ENCODE assay signal across 1 cellular context in the genomic region with DNA sequence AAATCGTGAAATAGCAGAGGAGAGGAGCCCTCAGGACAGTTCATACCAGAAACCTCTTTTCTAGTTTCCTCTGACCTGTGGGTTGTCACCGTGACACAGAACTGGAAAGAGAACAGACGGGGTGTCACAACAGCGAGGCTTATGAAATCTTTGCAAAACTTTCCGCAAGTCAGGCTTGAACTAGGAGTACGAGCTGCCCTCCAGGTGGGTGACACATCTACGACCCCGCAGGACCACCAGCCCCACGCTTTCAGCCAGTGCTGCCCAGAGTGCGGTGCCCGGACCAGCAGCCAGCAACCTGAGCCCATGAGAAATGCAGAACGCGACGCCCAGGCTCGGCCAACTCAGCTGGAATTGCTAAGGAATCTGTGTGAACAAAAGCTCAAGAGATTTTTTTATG.
TF ChIP-seq lines count a peak whose summit lies in the region.

No MANE protein-coding gene starts in this region.

TF ChIP-seq in WTC11, 78 proteins besides CTCF, POLR2A, EP300 and RAD21 (continued from another document):
- TF ChIP-seq, protein P1, sequence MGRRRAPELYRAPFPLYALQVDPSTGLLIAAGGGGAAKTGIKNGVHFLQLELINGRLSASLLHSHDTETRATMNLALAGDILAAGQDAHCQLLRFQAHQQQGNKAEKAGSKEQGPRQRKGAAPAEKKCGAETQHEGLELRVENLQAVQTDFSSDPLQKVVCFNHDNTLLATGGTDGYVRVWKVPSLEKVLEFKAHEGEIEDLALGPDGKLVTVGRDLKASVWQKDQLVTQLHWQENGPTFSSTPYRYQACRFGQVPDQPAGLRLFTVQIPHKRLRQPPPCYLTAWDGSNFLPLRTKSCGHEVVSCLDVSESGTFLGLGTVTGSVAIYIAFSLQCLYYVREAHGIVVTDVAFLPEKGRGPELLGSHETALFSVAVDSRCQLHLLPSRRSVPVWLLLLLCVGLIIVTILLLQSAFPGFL (CRISPR knock-in tag; IDR thresholded peaks at IDR 0.05; ENCODE audit: borderline replicate concordance), result no peak
- no peak for TF ChIP-seq SOX15 (CRISPR knock-in tag; IDR thresholded peaks at IDR 0.05)
- TF ChIP-seq, protein P2, sequence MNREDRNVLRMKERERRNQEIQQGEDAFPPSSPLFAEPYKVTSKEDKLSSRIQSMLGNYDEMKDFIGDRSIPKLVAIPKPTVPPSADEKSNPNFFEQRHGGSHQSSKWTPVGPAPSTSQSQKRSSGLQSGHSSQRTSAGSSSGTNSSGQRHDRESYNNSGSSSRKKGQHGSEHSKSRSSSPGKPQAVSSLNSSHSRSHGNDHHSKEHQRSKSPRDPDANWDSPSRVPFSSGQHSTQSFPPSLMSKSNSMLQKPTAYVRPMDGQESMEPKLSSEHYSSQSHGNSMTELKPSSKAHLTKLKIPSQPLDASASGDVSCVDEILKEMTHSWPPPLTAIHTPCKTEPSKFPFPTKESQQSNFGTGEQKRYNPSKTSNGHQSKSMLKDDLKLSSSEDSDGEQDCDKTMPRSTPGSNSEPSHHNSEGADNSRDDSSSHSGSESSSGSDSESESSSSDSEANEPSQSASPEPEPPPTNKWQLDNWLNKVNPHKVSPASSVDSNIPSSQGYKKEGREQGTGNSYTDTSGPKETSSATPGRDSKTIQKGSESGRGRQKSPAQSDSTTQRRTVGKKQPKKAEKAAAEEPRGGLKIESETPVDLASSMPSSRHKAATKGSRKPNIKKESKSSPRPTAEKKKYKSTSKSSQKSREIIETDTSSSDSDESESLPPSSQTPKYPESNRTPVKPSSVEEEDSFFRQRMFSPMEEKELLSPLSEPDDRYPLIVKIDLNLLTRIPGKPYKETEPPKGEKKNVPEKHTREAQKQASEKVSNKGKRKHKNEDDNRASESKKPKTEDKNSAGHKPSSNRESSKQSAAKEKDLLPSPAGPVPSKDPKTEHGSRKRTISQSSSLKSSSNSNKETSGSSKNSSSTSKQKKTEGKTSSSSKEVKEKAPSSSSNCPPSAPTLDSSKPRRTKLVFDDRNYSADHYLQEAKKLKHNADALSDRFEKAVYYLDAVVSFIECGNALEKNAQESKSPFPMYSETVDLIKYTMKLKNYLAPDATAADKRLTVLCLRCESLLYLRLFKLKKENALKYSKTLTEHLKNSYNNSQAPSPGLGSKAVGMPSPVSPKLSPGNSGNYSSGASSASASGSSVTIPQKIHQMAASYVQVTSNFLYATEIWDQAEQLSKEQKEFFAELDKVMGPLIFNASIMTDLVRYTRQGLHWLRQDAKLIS (CRISPR knock-in tag; IDR thresholded peaks at IDR 0.05; ENCODE audit: borderline replicate concordance), result no peak
- no peak for TF ChIP-seq MXD4 (CRISPR knock-in tag; IDR thresholded peaks at IDR 0.05; ENCODE audit: borderline replicate concordance)
- no peak for TF ChIP-seq ZNF671 (CRISPR knock-in tag; IDR thresholded peaks at IDR 0.05)
- no peak for TF ChIP-seq NR1H2 (CRISPR knock-in tag; IDR thresholded peaks at IDR 0.05)
- TF ChIP-seq GTF2I (CRISPR knock-in tag; conservative IDR thresholded peaks at IDR 0.05), result no peak
